ENCODE assay signal across 9 cellular contexts in the genomic region with DNA sequence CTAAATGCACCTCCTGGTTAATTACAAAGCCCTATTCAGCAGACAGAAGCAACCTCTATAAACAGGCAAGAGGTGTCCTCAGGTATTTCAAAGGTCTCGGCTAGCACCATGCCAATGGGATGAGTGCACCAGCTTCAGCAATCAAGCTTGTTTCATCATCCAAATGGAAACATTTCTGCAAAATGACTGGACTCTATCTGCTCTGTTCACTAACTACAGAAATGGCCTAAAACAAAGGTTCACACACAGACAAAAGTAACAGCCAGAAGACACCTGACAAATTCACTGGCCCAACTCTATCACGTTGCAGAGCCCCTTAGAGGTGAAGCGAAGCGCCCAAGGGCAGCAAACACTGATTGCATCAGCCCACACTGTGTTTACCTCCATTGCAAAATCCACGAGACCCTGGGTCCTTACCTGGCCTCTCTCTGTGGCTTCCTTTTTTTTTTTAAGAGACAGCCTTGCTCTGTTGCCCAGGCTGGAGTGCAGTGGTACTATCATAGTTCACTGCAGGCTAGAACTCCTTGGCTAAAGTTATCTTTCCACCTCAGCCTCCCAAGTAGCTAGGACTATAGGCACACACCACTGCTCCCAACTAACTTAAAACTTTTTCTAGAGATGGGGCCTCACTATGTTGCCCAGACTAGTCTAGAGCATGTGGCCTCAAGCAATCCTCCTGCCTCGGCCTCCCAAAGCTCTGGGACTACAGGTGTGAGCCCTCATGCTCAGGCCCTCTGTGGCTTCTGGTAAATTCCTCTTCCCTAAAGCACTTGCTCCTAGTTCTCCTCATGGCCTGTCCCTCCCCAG. TPM values are rescaled to one million over a fixed set of nuclear protein-coding genes. Genes with fewer than 3 reads are reported as not detected.
DNase-seq lines count a peak whose midpoint lies in the region; ATAC-seq, FAIRE-seq and TF ChIP-seq lines count a peak whose summit lies in the region.
"Had no signal": no experiment of that assay in that cellular context is flagged by ENCODE, and none has a peak within 500 bp of the region (broad histone marks: within the 10 kb centered on the region; RNA-seq: fewer than 3 reads in every experiment).

No MANE protein-coding gene starts in this region.

- ATAC-seq in HG03442 (IDR thresholded peaks at IDR 0.05; ENCODE audit: unreplicated experiment) (no peak), HG03280 (IDR thresholded peaks at IDR 0.05; ENCODE audit: unreplicated experiment) (no peak)

- no peaks in the 10 kb centered on the region for H3K36me3 ChIP-seq in bronchial epithelial cell (ENCODE audit: control insufficient read depth, insufficient read depth, low read length)
- H3K36me3 ChIP-seq: uterus had no signal

- H3K36me3 Mint-ChIP-seq in osteocyte (ENCODE audit: unreplicated experiment): peaks cover 9% of the 10 kb centered on the region

- peak; percentile 35 for DNase-seq in NK-92 treated with Interleukin-12 subunit alpha and Interleukin-12 subunit beta, amount 100 ng/mL, for 24 hours (lab: John Stamatoyannopoulos, UW)
- DNase-seq in NK-92 (lab: John Stamatoyannopoulos, UW; ENCODE audit: unreplicated experiment): no peak
- peak; percentile 39 for DNase-seq in NB4 (ENCODE audit: low read depth)
- DNase-seq in bronchial epithelial cell (ENCODE audit: low read depth): peak; percentile 80
- DNase-seq in osteocyte (ENCODE audit: extremely low spot score, unreplicated experiment): no peak
- no peak for DNase-seq in NAMALWA (ENCODE audit: low spot score)
- DNase-seq: uterus had no signal

- FAIRE-seq in bronchial epithelial cell (lab: Jason Lieb, UNC): no peak

- H3K9me3 Mint-ChIP-seq in osteocyte (ENCODE audit: unreplicated experiment): no peaks in the 10 kb centered on the region

- no peaks in the 10 kb centered on the region for H3K27me3 ChIP-seq in bronchial epithelial cell (ENCODE audit: control insufficient read depth, insufficient read depth, low read length)
- H3K27me3 ChIP-seq: uterus had no signal

- peak overlapping the region; percentile 98 for H3K27ac Mint-ChIP-seq in osteocyte (ENCODE audit: unreplicated experiment)

- H3K4me1 Mint-ChIP-seq in osteocyte (ENCODE audit: unreplicated experiment): peaks cover 75% of the 10 kb centered on the region

- TF ChIP-seq CTCF in NB4 (IDR thresholded peaks at IDR 0.05; ENCODE audit: low read depth, low read length) (no peak), bronchial epithelial cell (IDR thresholded peaks at IDR 0.05; ENCODE audit: insufficient read depth, low read length, severe bottlenecking) (no peak), osteocyte (IDR thresholded peaks at IDR 0.05) (no peak)

- H3K4me3 ChIP-seq in NB4 (ENCODE audit: low read depth, low read length) (no peak overlapping the region), bronchial epithelial cell (ENCODE audit: low read depth, low read length) (no peak overlapping the region)
- H3K4me3 ChIP-seq: uterus had no signal

- no peak for TF ChIP-seq POLR2A in NB4 (IDR thresholded peaks at IDR 0.05; ENCODE audit: extremely low read depth, insufficient read length)

- H3K27me3 Mint-ChIP-seq in osteocyte (ENCODE audit: unreplicated experiment): no peaks in the 10 kb centered on the region

- no peak overlapping the region for H3K4me3 Mint-ChIP-seq in osteocyte (ENCODE audit: unreplicated experiment)

RNA-seq across cellular contexts. Expression of a gene that starts 8.5 kb away (rescaled TPM):
- 4.6 and 5.3 TPM in 2 replicates for total RNA-seq in bronchial epithelial cell
- 105 and 114 TPM in 2 replicates for total RNA-seq in osteocyte

RNA-seq across cellular contexts. Expression of a gene that starts 9.9 kb away (rescaled TPM):
- 41.6 and 74.8 TPM in 2 replicates for total RNA-seq in bronchial epithelial cell
- 53.1 and 55.1 TPM in 2 replicates for total RNA-seq in osteocyte

Comparison
In these comparisons a context has a peak if more than half of its experiments do, and no peak if none do; other contexts are left out.
1. DNase-seq: peak in NK-92 treated with Interleukin-12 subunit alpha and Interleukin-12 subunit beta, amount 100 ng/mL, for 24 hours (single experiment), NB4 (single experiment) and bronchial epithelial cell (single experiment); none in NK-92 (single experiment), osteocyte (single experiment) and NAMALWA (single experiment).
2. RNA of a gene that starts 8.5 kb away (total RNA-seq): 105 to 114 TPM in osteocyte; 4.6 to 5.3 TPM in bronchial epithelial cell; every median in the first group is over 10 times any median in the second.